In the genomic region with DNA sequence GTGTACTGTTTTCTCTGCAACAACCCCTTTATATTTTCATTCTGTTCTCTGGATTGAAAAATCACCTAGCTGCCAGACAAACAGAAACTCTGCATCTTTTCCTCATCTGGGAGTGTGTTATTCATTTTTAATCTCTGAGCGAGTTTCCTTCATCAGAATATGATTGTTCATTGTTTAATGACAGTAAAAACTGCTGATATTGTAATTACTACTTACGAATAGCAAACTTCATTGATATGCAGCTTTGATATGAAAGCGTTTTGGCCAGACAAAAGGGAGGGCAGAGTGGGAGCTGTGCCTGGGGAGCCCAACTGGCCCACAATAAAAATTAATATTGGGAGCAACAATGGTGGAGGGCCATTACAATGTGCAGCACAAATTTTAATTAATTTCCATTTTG, we compare ENCODE assay signal across 34 cellular contexts.
"Had no signal": no experiment of that assay in that cellular context is flagged by ENCODE, and none has a peak within 500 bp of the region (broad histone marks: within the 10 kb centered on the region; RNA-seq: fewer than 3 reads in every experiment).

No MANE protein-coding gene starts in this region.

- H3K9me3 ChIP-seq: adrenal gland, body of pancreas, breast epithelium had no signal

- H3K4me3 ChIP-seq: adrenal gland, body of pancreas, breast epithelium had no signal

- H3K4me1 ChIP-seq: adrenal gland, breast epithelium had no signal

- H3K27me3 ChIP-seq: adrenal gland, body of pancreas, brain microvascular endothelial cell, breast epithelium had no signal

- H3K27ac ChIP-seq: adrenal gland, body of pancreas, brain microvascular endothelial cell, breast epithelium, VCaP had no signal

- FAIRE-seq: TTC549 had no signal

- H3K36me3 ChIP-seq: adrenal gland, brain microvascular endothelial cell, breast epithelium had no signal

- ATAC-seq: activated CD8-positive, alpha-beta memory T cell treated with anti-CD3 and anti-CD28 coated beads, Interleukin-2, amount 10 ng/mL, durations not matched to agents 7 days and 5 days; activated CD8-positive, alpha-beta T cell treated with anti-CD3 and anti-CD28 coated beads, Interleukin-2, amount 10 ng/mL, durations not matched to agents 7 days and 5 days; activated naive CD4-positive, alpha-beta T cell treated with anti-CD3 and anti-CD28 coated beads, Interleukin-2, amount 50 U/mL, for 72 hours; activated T-cell treated with anti-CD3 and anti-CD28 coated beads, Interleukin-2, amount 50 U/mL, for 4 hours; activated T-cell treated with anti-CD3 and anti-CD28 coated beads, Interleukin-2, amount 50 U/mL, for 72 hours; activated T-helper 17 cell treated with anti-CD3 and anti-CD28 coated beads, Interleukin-2, amount 50 U/mL, for 72 hours; body of pancreas; WTC11 had no signal

- DNase-seq: activated CD4-positive, alpha-beta memory T cell treated with anti-CD3 and anti-CD28 coated beads, Interleukin-2, amount 10 ng/mL, durations not matched to agents 7 days and 5 days; activated CD4-positive, alpha-beta T cell treated with anti-CD3 and anti-CD28 coated beads for 4 hours; activated CD4-positive, alpha-beta T cell treated with anti-CD3 and anti-CD28 coated beads, Interleukin-2, amount 10 ng/mL, durations not matched to agents 24 days and 14 days; activated CD4-positive, alpha-beta T cell treated with anti-CD3 and anti-CD28 coated beads, Interleukin-2, amount 50 U/mL, for 1 hour; activated CD4-positive, alpha-beta T cell treated with anti-CD3 and anti-CD28 coated beads, Interleukin-2, amount 50 U/mL, for 48 hours; activated CD4-positive, CD25-positive, alpha-beta regulatory T cell treated with anti-CD3 and anti-CD28 coated beads, Interleukin-2, amount 50 U/mL, for 72 hours; activated CD8-positive, alpha-beta memory T cell treated with anti-CD3 and anti-CD28 coated beads for 24 hours; activated CD8-positive, alpha-beta memory T cell treated with anti-CD3 and anti-CD28 coated beads, Interleukin-2, amount 10 ng/mL, durations not matched to agents 7 days and 5 days; activated CD8-positive, alpha-beta memory T cell treated with anti-CD3 and anti-CD28 coated beads, Interleukin-2, amount 50 U/mL, for 48 hours; activated CD8-positive, alpha-beta T cell treated with anti-CD3 and anti-CD28 coated beads, Interleukin-2, amount 10 ng/mL, durations not matched to agents 7 days and 5 days; activated effector memory CD4-positive, alpha-beta T cell treated with anti-CD3 and anti-CD28 coated beads, Interleukin-2, amount 50 U/mL, for 16 hours; activated gamma-delta T cell treated with Interleukin-2 at 50 U/mL for 16 hours; activated naive CD4-positive, alpha-beta T cell; activated naive CD4-positive, alpha-beta T cell treated with anti-CD3 and anti-CD28 coated beads for 36 hours; activated naive CD4-positive, alpha-beta T cell treated with anti-CD3 and anti-CD28 coated beads, Interleukin-2, amount 50 U/mL, for 16 hours; activated naive CD8-positive, alpha-beta T cell treated with anti-CD3 and anti-CD28 coated beads for 36 hours; activated T-cell treated with anti-CD3 and anti-CD28 coated beads, Interleukin-2, amount 50 U/mL, for 1 hour; activated T-cell treated with anti-CD3 and anti-CD28 coated beads, Interleukin-2, amount 50 U/mL, for 4 hours; activated T-cell treated with anti-CD3 and anti-CD28 coated beads, Interleukin-2, amount 50 U/mL, for 72 hours; adrenal gland; amniotic stem cell; aorta; body of pancreas; brain microvascular endothelial cell; central memory CD4-positive, alpha-beta T cell; T-helper 1 cell; T-helper 2 cell; T-helper 9 cell had no signal
